In genomic region chr4:172515266-172515879, GRCh38 we compare ENCODE assay signal across 20 cellular contexts.
DNase-seq lines count a peak whose midpoint lies in the region; ATAC-seq and FAIRE-seq lines count a peak whose summit lies in the region.
"Had no signal": no experiment of that assay in that cellular context is flagged by ENCODE, and none has a peak within 500 bp of the region (broad histone marks: within the 10 kb centered on the region; RNA-seq: fewer than 3 reads in every experiment).

No MANE protein-coding gene starts in this region.

- peak; percentile 25 for DNase-seq in NCI-H1436 (lab: John Stamatoyannopoulos, UW)
- no peak for DNase-seq in NCI-H1436 treated with DMSO at 0.1 percent for 48 hours (lab: John Stamatoyannopoulos, UW)
- DNase-seq in amniotic epithelial cell (ENCODE audit: low read depth), result peak; percentile 0
- DNase-seq in iPS DF 19.7 (ENCODE audit: low read depth, low spot score), result peak; percentile 15
- DNase-seq in urothelium cell line (ENCODE audit: low spot score), result peak; percentile 55
- no peak for DNase-seq in Right ventricle myocardium superior
- no peak for DNase-seq in DMS 273 treated with DMSO at 0.1 percent for 48 hours (lab: John Stamatoyannopoulos, UW)
- DNase-seq: amniotic stem cell; DMS79; Karpas-422; NCI-H146; NCI-H345; SHP77; stimulated activated naive CD4-positive, alpha-beta T cell; T-helper 17 cell; tibial artery had no signal

- no peak for ATAC-seq in HG03469 (IDR thresholded peaks at IDR 0.05; ENCODE audit: unreplicated experiment)
- ATAC-seq in Right ventricle myocardium superior (ENCODE audit: poor library complexity), result no peak
- ATAC-seq: T-helper 17 cell had no signal

- FAIRE-seq in urothelium cell line (lab: Jason Lieb, UNC), result no peak
- FAIRE-seq: colon, frontal cortex, GM19239 had no signal

- intact Hi-C loops in Right ventricle myocardium superior (cut with DNase I), result no loop called here

Comparison
In these comparisons a context has a peak if more than half of its experiments do, and no peak if none do; other contexts are left out.
1. DNase-seq: peak in NCI-H1436 (single experiment), amniotic epithelial cell (single experiment), iPS DF 19.7 (single experiment) and urothelium cell line (single experiment); none in NCI-H1436 treated with DMSO at 0.1 percent for 48 hours (single experiment), Right ventricle myocardium superior (single experiment) and DMS 273 treated with DMSO at 0.1 percent for 48 hours (single experiment).